8 cellular contexts compared by ENCODE assay signal in the genomic region with DNA sequence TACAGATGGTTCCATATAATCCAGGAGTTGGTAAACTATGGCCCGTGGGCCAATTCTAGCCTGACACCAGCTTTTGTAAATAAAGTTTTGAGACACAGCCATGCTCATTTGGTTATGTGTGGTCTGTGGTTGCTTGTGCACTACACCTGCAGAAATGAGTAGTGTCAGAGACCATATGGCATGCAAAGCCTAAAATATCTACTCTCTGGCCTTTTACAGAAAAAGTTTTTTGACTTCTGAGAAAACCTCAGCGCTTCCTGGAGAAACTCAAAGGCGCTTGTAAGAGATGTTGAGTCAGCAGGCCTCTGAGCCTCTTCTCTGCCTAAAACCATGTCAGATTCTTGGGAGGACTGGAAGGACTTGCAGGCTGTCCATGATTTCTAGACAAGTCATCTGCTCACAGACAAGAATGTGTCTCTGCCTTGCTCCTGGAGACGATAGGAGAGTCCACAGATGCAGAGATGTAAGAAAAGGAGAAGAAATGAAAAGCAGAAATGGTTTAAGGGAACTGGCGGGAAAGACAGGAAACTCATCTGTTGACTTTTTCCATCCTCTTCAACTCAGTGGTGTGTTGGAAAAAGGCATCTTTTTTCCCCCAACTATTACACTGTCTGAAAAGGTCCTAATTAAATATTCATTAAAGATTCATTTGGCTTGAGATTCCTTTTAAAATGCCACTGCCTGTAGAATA. TPM values are rescaled to one million over a fixed set of nuclear protein-coding genes. Genes with fewer than 3 reads are reported as not detected.
DNase-seq lines count a peak whose midpoint lies in the region; ATAC-seq and TF ChIP-seq lines count a peak whose summit lies in the region.

No MANE protein-coding gene starts in this region.

- DNase-seq in CD8-positive, alpha-beta memory T cell, result peak; percentile 12 to 75 (median 63)
- peak; percentile 39 for DNase-seq in activated T-cell treated with anti-CD3 and anti-CD28 coated beads, Interleukin-2, amount 50 U/mL, for 4 hours
- DNase-seq in stimulated activated CD8-positive, alpha-beta memory T cell treated with anti-CD3 and anti-CD28 coated beads, Interleukin-7, amount 100 ng/mL, for 48 hours (ENCODE audit: extremely low read depth in 1 of 2, low read depth in 1 of 2), result peak; percentile 19 to 50
- DNase-seq in inferior parietal cortex (ENCODE audit: extremely low spot score) (no peak), type B pancreatic cell (ENCODE audit: extremely low spot score, unreplicated experiment) (no peak), dedifferentiated amniotic fluid mesenchymal stem cell (ENCODE audit: extremely low spot score) (no peak)

- TF ChIP-seq CTCF in type B pancreatic cell (conservative IDR thresholded peaks at IDR 0.05), result no peak

- peaks cover 86 to 92% (median 87%) of the 10 kb centered on the region in 3 donors for H3K4me1 Mint-ChIP-seq in CD8-positive, alpha-beta memory T cell
- H3K4me1 Mint-ChIP-seq in activated T-cell treated with anti-CD3 and anti-CD28 coated beads, Interleukin-2, amount 50 U/mL, for 4 hours (ENCODE audit: low read depth), result peaks cover 93% of the 10 kb centered on the region
- H3K4me1 Mint-ChIP-seq in type B pancreatic cell (ENCODE audit: unreplicated experiment), result peaks cover 42% of the 10 kb centered on the region

- no peaks in the 10 kb centered on the region for H3K27me3 Mint-ChIP-seq in CD8-positive, alpha-beta memory T cell
- no peaks in the 10 kb centered on the region for H3K27me3 Mint-ChIP-seq in activated T-cell treated with anti-CD3 and anti-CD28 coated beads, Interleukin-2, amount 50 U/mL, for 4 hours (ENCODE audit: low read depth)
- no peaks in the 10 kb centered on the region for H3K27me3 Mint-ChIP-seq in type B pancreatic cell

- H3K9me3 Mint-ChIP-seq in CD8-positive, alpha-beta memory T cell, result no peaks in the 10 kb centered on the region
- H3K9me3 Mint-ChIP-seq in activated T-cell treated with anti-CD3 and anti-CD28 coated beads, Interleukin-2, amount 50 U/mL, for 4 hours, result no peaks in the 10 kb centered on the region
- H3K9me3 Mint-ChIP-seq in type B pancreatic cell, result no peaks in the 10 kb centered on the region

- H3K27ac Mint-ChIP-seq in CD8-positive, alpha-beta memory T cell, result peak overlapping the region; percentile 29 to 96 (median 93)
- no peak overlapping the region for H3K27ac Mint-ChIP-seq in type B pancreatic cell

- H3K4me3 ChIP-seq in CD8-positive, alpha-beta memory T cell (ENCODE audit: low read length), result peak overlapping the region; percentile 33

- ATAC-seq in GM21360 (IDR thresholded peaks at IDR 0.05; ENCODE audit: unreplicated experiment), result peak; percentile 69
- peak; percentile 84 for ATAC-seq in HG03571 (IDR thresholded peaks at IDR 0.05; ENCODE audit: unreplicated experiment)
- peak; percentile 64 to 71 for ATAC-seq in activated T-cell treated with anti-CD3 and anti-CD28 coated beads, Interleukin-2, amount 50 U/mL, for 4 hours

- peaks cover 12% of the 10 kb centered on the region for H3K36me3 ChIP-seq in CD8-positive, alpha-beta memory T cell (ENCODE audit: insufficient read depth, low read length)

- peaks cover 83% of the 10 kb centered on the region for H3K4me1 ChIP-seq in CD8-positive, alpha-beta memory T cell (ENCODE audit: insufficient read depth, low read length)

- H3K9me3 ChIP-seq in CD8-positive, alpha-beta memory T cell (ENCODE audit: low read length), result no peaks in the 10 kb centered on the region

- POLR2A ChIA-PET in CD8-positive, alpha-beta memory T cell (lab: Charles Lee), result no interaction called here

- peaks cover 0 to 83% (median 14%) of the 10 kb centered on the region in 3 donors for H3K36me3 Mint-ChIP-seq in CD8-positive, alpha-beta memory T cell
- peaks cover 20% of the 10 kb centered on the region for H3K36me3 Mint-ChIP-seq in activated T-cell treated with anti-CD3 and anti-CD28 coated beads, Interleukin-2, amount 50 U/mL, for 4 hours (ENCODE audit: insufficient read depth)
- peaks cover 13% of the 10 kb centered on the region for H3K36me3 Mint-ChIP-seq in type B pancreatic cell

- CTCF ChIA-PET in CD8-positive, alpha-beta memory T cell (lab: Charles Lee), result no interaction called here

- H3K27me3 ChIP-seq in CD8-positive, alpha-beta memory T cell (ENCODE audit: insufficient read depth, low read length, poor library complexity, severe bottlenecking), result no peaks in the 10 kb centered on the region

- no peak overlapping the region for H3K27ac ChIP-seq in CD8-positive, alpha-beta memory T cell (ENCODE audit: low read depth, low read length)

- peak overlapping the region; percentile 55 to 99 (median 95) for H3K4me3 Mint-ChIP-seq in CD8-positive, alpha-beta memory T cell
- H3K4me3 Mint-ChIP-seq in activated T-cell treated with anti-CD3 and anti-CD28 coated beads, Interleukin-2, amount 50 U/mL, for 4 hours, result peak overlapping the region; percentile 68
- H3K4me3 Mint-ChIP-seq in type B pancreatic cell, result no peak overlapping the region

RNA-seq across cellular contexts. Expression of gene TTC39C, which starts 5.2 kb away (rescaled TPM):
- total RNA-seq in CD8-positive, alpha-beta memory T cell, result 10 to 100 TPM; 57.4 to 59.5 TPM
- polyA plus RNA-seq in CD8-positive, alpha-beta memory T cell, result 80.2 TPM
- total RNA-seq in activated T-cell treated with anti-CD3 and anti-CD28 coated beads, Interleukin-2, amount 50 U/mL, for 4 hours, result 10 to 100 TPM; 23.6 to 37.3 (median 31.5) TPM
- total RNA-seq in type B pancreatic cell (ENCODE audit: low replicate concordance), result 15.0 and 21.6 TPM in 2 replicates

Comparison
In these comparisons a context has a peak if more than half of its experiments do, and no peak if none do; other contexts are left out.
1. DNase-seq: peak in CD8-positive, alpha-beta memory T cell (5 of 5), activated T-cell treated with anti-CD3 and anti-CD28 coated beads, Interleukin-2, amount 50 U/mL, for 4 hours (single experiment) and stimulated activated CD8-positive, alpha-beta memory T cell treated with anti-CD3 and anti-CD28 coated beads, Interleukin-7, amount 100 ng/mL, for 48 hours (2 of 2); none in inferior parietal cortex (single experiment), type B pancreatic cell (single experiment) and dedifferentiated amniotic fluid mesenchymal stem cell (single experiment).
2. Peak in every context shown above with its lines, with median percentiles within 50 percentile points of each other: ATAC-seq.